12 cellular contexts compared by ENCODE assay signal in genomic region chr7:36048141-36048901, GRCh38.
A peak's percentile ranks its signal among the peaks of the same experiment; 100 is the strongest.
DNase-seq lines count a peak whose midpoint lies in the region; ATAC-seq, FAIRE-seq and TF ChIP-seq lines count a peak whose summit lies in the region.
"Had no signal": no experiment of that assay in that cellular context is flagged by ENCODE, and none has a peak within 500 bp of the region (broad histone marks: within the 10 kb centered on the region; RNA-seq: fewer than 3 reads in every experiment).

No MANE protein-coding gene starts in this region.

- H3K4me2 ChIP-seq in endothelial cell of umbilical vein (ENCODE audit: insufficient read depth, low read length) = peak overlapping the region; percentile 57

- H3K4me1 ChIP-seq in endothelial cell of umbilical vein (ENCODE audit: control insufficient read depth, extremely low read depth, insufficient read depth, low read length) = peaks cover 30% of the 10 kb centered on the region

- H3K36me3 ChIP-seq in endothelial cell of umbilical vein (ENCODE audit: control insufficient read depth in 2 of 2, extremely low read depth in 1 of 2, insufficient read depth in 2 of 2, low read length in 2 of 2) = no peaks in the 10 kb centered on the region
- H3K36me3 ChIP-seq: thyroid gland had no signal

- no peak overlapping the region for H3K27ac ChIP-seq in endothelial cell of umbilical vein (ENCODE audit: insufficient read depth, low read depth, low read length)

- CTCF ChIA-PET in endothelial cell of umbilical vein (lab: Charles Lee) = interaction anchor here (0.6 to 2.2 kb wide), 2 partner anchors 11 to 244 kb away, joined by 3 to 7 read pairs; no protein-coding TSS in a partner anchor

- no peak for TF ChIP-seq POLR2A in endothelial cell of umbilical vein (IDR thresholded peaks at IDR 0.05; ENCODE audit: low read depth, low read length)

- intact Hi-C loops in endothelial cell of umbilical vein (cut with micrococcal nuclease) = no loop called here
- intact Hi-C loops in head of caudate nucleus (cut with DNase I) = loop anchor here (10.0 kb wide), 1 partner anchor 106 kb away; the partner anchor contains the start of gene EEPD1

- no peak overlapping the region for H2AFZ ChIP-seq in endothelial cell of umbilical vein (ENCODE audit: low read depth, low read length)

- no peaks in the 10 kb centered on the region for H4K20me1 ChIP-seq in endothelial cell of umbilical vein (replicated peaks; ENCODE audit: control insufficient read depth, extremely low read depth, insufficient read depth, low read length)

- no peaks in the 10 kb centered on the region for H3K79me2 ChIP-seq in endothelial cell of umbilical vein (ENCODE audit: control insufficient read depth, insufficient read depth, low read length)

- FAIRE-seq in endothelial cell of umbilical vein (lab: Jason Lieb, UNC) = no peak

- no peak overlapping the region for H3K9ac ChIP-seq in endothelial cell of umbilical vein (replicated peaks; ENCODE audit: extremely low read depth, insufficient read depth, low read length)

- DNase-seq in DMS 273 (lab: John Stamatoyannopoulos, UW; ENCODE audit: unreplicated experiment) = peak; percentile 96
- DNase-seq in NCI-H82 treated with DMSO at 0.1 percent for 48 hours (lab: John Stamatoyannopoulos, UW; ENCODE audit: unreplicated experiment) = peak; percentile 41
- no peak for DNase-seq in endothelial cell of umbilical vein (ENCODE audit: low read depth, low spot score)
- DNase-seq in non-pigmented ciliary epithelial cell (ENCODE audit: low read depth) = peak; percentile 58
- no peak for DNase-seq in head of caudate nucleus
- no peak for DNase-seq in NCI-H1092 treated with DMSO at 0.1 percent for 48 hours (lab: John Stamatoyannopoulos, UW)
- no peak for DNase-seq in activated CD4-positive, alpha-beta T cell treated with anti-CD3 and anti-CD28 coated beads for 48 hours
- DNase-seq: activated B cell treated with CpG ODN at 0.5 μM for 24 hours, KG1, nucleus accumbens, thyroid gland had no signal

- no peak for ATAC-seq in GM19023 (IDR thresholded peaks at IDR 0.05; ENCODE audit: unreplicated experiment)

- no peak overlapping the region for H3K4me3 ChIP-seq in endothelial cell of umbilical vein (replicated peaks in 1 of 3; ENCODE audit: insufficient read depth in 1 of 3, low read depth in 1 of 3, low read length in 3 of 3)
- H3K4me3 ChIP-seq: thyroid gland had no signal

- H3K9me1 ChIP-seq in endothelial cell of umbilical vein (replicated peaks; ENCODE audit: control insufficient read depth, extremely low read depth, insufficient read depth, low read length) = no peaks in the 10 kb centered on the region

- no TSS peak for BruUV-seq in endothelial cell of umbilical vein (replicated peaks; lab: Mats Ljungman, UMichigan)

- TF ChIP-seq CTCF in endothelial cell of umbilical vein (IDR thresholded peaks at IDR 0.05; ENCODE audit: extremely low read depth in 1 of 2, insufficient read depth in 1 of 2, low read depth in 1 of 2, low read length in 2 of 2) = no peak

- dilution Hi-C loops in endothelial cell of umbilical vein (cut with MboI; ENCODE audit: extremely low pct_ligation_motif_present, low sequenced_read_pairs) = no loop called here

- H3K27me3 ChIP-seq in endothelial cell of umbilical vein (ENCODE audit: control insufficient read depth in 2 of 2, insufficient read depth in 2 of 2, low read length in 2 of 2) = peaks cover 2 to 6% of the 10 kb centered on the region in 2 experiments
- H3K27me3 ChIP-seq: thyroid gland had no signal

- H3K9me3 ChIP-seq in endothelial cell of umbilical vein (replicated peaks; ENCODE audit: control insufficient read depth, insufficient read depth, low read length) = no peaks in the 10 kb centered on the region
- H3K9me3 ChIP-seq: thyroid gland had no signal

- POLR2A ChIA-PET in endothelial cell of umbilical vein (lab: Charles Lee) = no interaction called here

TF ChIP-seq in endothelial cell of umbilical vein, 7 proteins besides CTCF, POLR2A, EP300 and RAD21:
- no peak for TF ChIP-seq JUN (IDR thresholded peaks at IDR 0.05; ENCODE audit: borderline replicate concordance, insufficient read depth, insufficient read length, low read depth)
- TF ChIP-seq GATA2 (IDR thresholded peaks at IDR 0.05; ENCODE audit: insufficient read depth, insufficient read length, low read depth, low read length) = no peak
- no peak for TF ChIP-seq EZH2 (IDR thresholded peaks at IDR 0.05; ENCODE audit: borderline replicate concordance, low read depth, low read length, severe bottlenecking)
- TF ChIP-seq POLR2AphosphoS5 (IDR thresholded peaks at IDR 0.05; ENCODE audit: insufficient read depth, low read depth, low read length) = no peak
TF ChIP-seq in endothelial cell of umbilical vein: peak in this region for 0.

Comparison
In these comparisons a context has a peak if more than half of its experiments do, and no peak if none do; other contexts are left out.
1. DNase-seq: peak in DMS 273 (single experiment), NCI-H82 treated with DMSO at 0.1 percent for 48 hours (single experiment) and non-pigmented ciliary epithelial cell (single experiment); none in endothelial cell of umbilical vein (single experiment), head of caudate nucleus (0 of 42), NCI-H1092 treated with DMSO at 0.1 percent for 48 hours (single experiment) and activated CD4-positive, alpha-beta T cell treated with anti-CD3 and anti-CD28 coated beads for 48 hours (single experiment).